In genomic region chr7:52018680-52019054, GRCh38 we compare ENCODE assay signal across 16 cellular contexts.
DNase-seq lines count a peak whose midpoint lies in the region; ATAC-seq and TF ChIP-seq lines count a peak whose summit lies in the region.
"Had no signal": no experiment of that assay in that cellular context is flagged by ENCODE, and none has a peak within 500 bp of the region (broad histone marks: within the 10 kb centered on the region; RNA-seq: fewer than 3 reads in every experiment).

No MANE protein-coding gene starts in this region.

- no peak for ATAC-seq in WTC11
- ATAC-seq in HG02840 (IDR thresholded peaks at IDR 0.05; ENCODE audit: low FRiP score, unreplicated experiment): no peak
- ATAC-seq in GM21717 (IDR thresholded peaks at IDR 0.05; ENCODE audit: unreplicated experiment): no peak

- H3K27ac Mint-ChIP-seq in WTC11 (no peak overlapping the region), neural progenitor cell (peak overlapping the region; percentile 65)

- H3K27ac ChIP-seq in C4-2B (no peak overlapping the region), KMS-11 (no peak overlapping the region), neural progenitor cell (peak overlapping the region; percentile 91)
- H3K27ac ChIP-seq: BLaER1, GM23248, HL-60, SJSA1 had no signal

- H3K36me3 Mint-ChIP-seq in WTC11 (no peaks in the 10 kb centered on the region), neural progenitor cell (peaks cover 6% of the 10 kb centered on the region)

- no peaks in the 10 kb centered on the region for H3K9me3 ChIP-seq in neural progenitor cell (ENCODE audit: low read depth)
- H3K9me3 ChIP-seq: BLaER1 had no signal

- H3K27me3 ChIP-seq in KMS-11 (ENCODE audit: insufficient read depth, low read depth) (no peaks in the 10 kb centered on the region), neural progenitor cell (no peaks in the 10 kb centered on the region)
- H3K27me3 ChIP-seq: BLaER1, SJSA1 had no signal

- peak overlapping the region; percentile 95 for H2AFZ ChIP-seq in KMS-11 (ENCODE audit: low read depth)
- H2AFZ ChIP-seq in neural progenitor cell (replicated peaks): no peak overlapping the region
- H2AFZ ChIP-seq: GM23248 had no signal

- DNase-seq in WTC11 (ENCODE audit: low spot score) (no peak), neural progenitor cell (ENCODE audit: low spot score) (no peak), NCI-H2029 (lab: John Stamatoyannopoulos, UW) (no peak), NCI-H146 treated with DMSO at 0.1 percent for 48 hours (lab: John Stamatoyannopoulos, UW; ENCODE audit: unreplicated experiment) (no peak)
- DNase-seq: GM23248, NCI-H187 treated with DMSO at 0.1 percent for 48 hours, NCI-H2171, NCI-H446 treated with DMSO at 0.1 percent for 48 hours had no signal

- H3K4me1 Mint-ChIP-seq in WTC11 (peaks cover 14% of the 10 kb centered on the region), neural progenitor cell (peaks cover 16% of the 10 kb centered on the region)

- H3K4me3 Mint-ChIP-seq in WTC11: no peak overlapping the region
- no peak overlapping the region for H3K4me3 Mint-ChIP-seq in neural progenitor cell

- H3F3A ChIP-seq in neural progenitor cell (ENCODE audit: low read depth): peaks cover 28% of the 10 kb centered on the region

- H3K4me1 ChIP-seq in KMS-11 (ENCODE audit: low read depth, poor library complexity, severe bottlenecking) (peaks cover 10% of the 10 kb centered on the region), neural progenitor cell (peaks cover 18% of the 10 kb centered on the region)
- H3K4me1 ChIP-seq: BLaER1, SJSA1 had no signal

- peak overlapping the region; percentile 81; the same call in 1 of the 2 replicates for H3K4me2 ChIP-seq in KMS-11
- H3K4me2 ChIP-seq in neural progenitor cell: no peak overlapping the region
- H3K4me2 ChIP-seq: BLaER1 had no signal

- H3K9me3 Mint-ChIP-seq in WTC11 (peaks cover 7% of the 10 kb centered on the region; the same call in 1 of the 2 replicates), neural progenitor cell (peaks cover 13% of the 10 kb centered on the region)

- H4K20me1 ChIP-seq in KMS-11 (ENCODE audit: insufficient read depth): no peaks in the 10 kb centered on the region
- H4K20me1 ChIP-seq in neural progenitor cell (ENCODE audit: low read depth): no peaks in the 10 kb centered on the region
- H4K20me1 ChIP-seq: BLaER1 had no signal

- no peaks in the 10 kb centered on the region; the same call in 1 of the 2 replicates for H3K27me3 Mint-ChIP-seq in WTC11 (ENCODE audit: low read depth)
- H3K27me3 Mint-ChIP-seq in neural progenitor cell (ENCODE audit: insufficient read depth, low read depth): no peaks in the 10 kb centered on the region

- CTCF ChIA-PET in WTC11 (lab: Charles Lee): interaction anchor here (0.6 to 1.6 kb wide), 9 partner anchors 9 to 242 kb away, joined by 3 to 6 read pairs (median 4); no protein-coding TSS in a partner anchor

- no peaks in the 10 kb centered on the region for H3K36me3 ChIP-seq in KMS-11 (ENCODE audit: insufficient read depth)
- H3K36me3 ChIP-seq in neural progenitor cell: no peaks in the 10 kb centered on the region
- H3K36me3 ChIP-seq: BLaER1, SJSA1 had no signal

- TF ChIP-seq CTCF in C4-2B (conservative IDR thresholded peaks at IDR 0.05) (peak; percentile 60), KMS-11 (conservative IDR thresholded peaks at IDR 0.05; ENCODE audit: low read depth, low read length) (peak; percentile 39), WTC11 (IDR thresholded peaks at IDR 0.05) (peak; percentile 22), neural progenitor cell (IDR thresholded peaks at IDR 0.05) (no peak)

- no peak overlapping the region for H3K4me3 ChIP-seq in KMS-11 (IDR thresholded peaks at IDR 0.05; ENCODE audit: insufficient read depth, low read depth, low read length)
- no peak overlapping the region for H3K4me3 ChIP-seq in neural progenitor cell
- H3K4me3 ChIP-seq: BLaER1, GM12878, GM23248, SJSA1 had no signal

- POLR2A ChIA-PET in WTC11 (lab: Charles Lee): no interaction called here

- H3K9ac ChIP-seq in KMS-11 (no peak overlapping the region), neural progenitor cell (no peak overlapping the region)
- H3K9ac ChIP-seq: BLaER1, GM23248 had no signal

- no peaks in the 10 kb centered on the region for H3K79me2 ChIP-seq in KMS-11 (ENCODE audit: insufficient read depth, low read depth)
- no peaks in the 10 kb centered on the region for H3K79me2 ChIP-seq in neural progenitor cell (ENCODE audit: low read depth)

TF ChIP-seq in WTC11, 78 proteins besides CTCF, POLR2A, EP300 and RAD21:
- TF ChIP-seq NFATC4 (CRISPR knock-in tag; IDR thresholded peaks at IDR 0.05) (no peak), IRF2 (CRISPR knock-in tag; IDR thresholded peaks at IDR 0.05; ENCODE audit: borderline replicate concordance, low read depth) (no peak), PRRX2 (CRISPR knock-in tag; IDR thresholded peaks at IDR 0.05) (no peak), CBFB (CRISPR knock-in tag; IDR thresholded peaks at IDR 0.05; ENCODE audit: low read depth) (no peak), EMX1 (CRISPR knock-in tag; IDR thresholded peaks at IDR 0.05) (no peak), ZNF138 (CRISPR knock-in tag; conservative IDR thresholded peaks at IDR 0.05) (no peak), FOXK1 (CRISPR knock-in tag; IDR thresholded peaks at IDR 0.05) (no peak), OVOL2 (CRISPR knock-in tag; IDR thresholded peaks at IDR 0.05; ENCODE audit: borderline replicate concordance) (no peak)
- TF ChIP-seq, protein P1, sequence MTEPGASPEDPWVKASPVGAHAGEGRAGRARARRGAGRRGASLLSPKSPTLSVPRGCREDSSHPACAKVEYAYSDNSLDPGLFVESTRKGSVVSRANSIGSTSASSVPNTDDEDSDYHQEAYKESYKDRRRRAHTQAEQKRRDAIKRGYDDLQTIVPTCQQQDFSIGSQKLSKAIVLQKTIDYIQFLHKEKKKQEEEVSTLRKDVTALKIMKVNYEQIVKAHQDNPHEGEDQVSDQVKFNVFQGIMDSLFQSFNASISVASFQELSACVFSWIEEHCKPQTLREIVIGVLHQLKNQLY (CRISPR knock-in tag; IDR thresholded peaks at IDR 0.05): no peak
- TF ChIP-seq, protein P2, sequence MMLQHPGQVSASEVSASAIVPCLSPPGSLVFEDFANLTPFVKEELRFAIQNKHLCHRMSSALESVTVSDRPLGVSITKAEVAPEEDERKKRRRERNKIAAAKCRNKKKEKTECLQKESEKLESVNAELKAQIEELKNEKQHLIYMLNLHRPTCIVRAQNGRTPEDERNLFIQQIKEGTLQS (CRISPR knock-in tag; conservative IDR thresholded peaks at IDR 0.05): no peak
- TF ChIP-seq, protein P3, sequence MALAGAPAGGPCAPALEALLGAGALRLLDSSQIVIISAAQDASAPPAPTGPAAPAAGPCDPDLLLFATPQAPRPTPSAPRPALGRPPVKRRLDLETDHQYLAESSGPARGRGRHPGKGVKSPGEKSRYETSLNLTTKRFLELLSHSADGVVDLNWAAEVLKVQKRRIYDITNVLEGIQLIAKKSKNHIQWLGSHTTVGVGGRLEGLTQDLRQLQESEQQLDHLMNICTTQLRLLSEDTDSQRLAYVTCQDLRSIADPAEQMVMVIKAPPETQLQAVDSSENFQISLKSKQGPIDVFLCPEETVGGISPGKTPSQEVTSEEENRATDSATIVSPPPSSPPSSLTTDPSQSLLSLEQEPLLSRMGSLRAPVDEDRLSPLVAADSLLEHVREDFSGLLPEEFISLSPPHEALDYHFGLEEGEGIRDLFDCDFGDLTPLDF (CRISPR knock-in tag; IDR thresholded peaks at IDR 0.05): no peak
